ENCODE assay signal across 12 cellular contexts in the genomic region with DNA sequence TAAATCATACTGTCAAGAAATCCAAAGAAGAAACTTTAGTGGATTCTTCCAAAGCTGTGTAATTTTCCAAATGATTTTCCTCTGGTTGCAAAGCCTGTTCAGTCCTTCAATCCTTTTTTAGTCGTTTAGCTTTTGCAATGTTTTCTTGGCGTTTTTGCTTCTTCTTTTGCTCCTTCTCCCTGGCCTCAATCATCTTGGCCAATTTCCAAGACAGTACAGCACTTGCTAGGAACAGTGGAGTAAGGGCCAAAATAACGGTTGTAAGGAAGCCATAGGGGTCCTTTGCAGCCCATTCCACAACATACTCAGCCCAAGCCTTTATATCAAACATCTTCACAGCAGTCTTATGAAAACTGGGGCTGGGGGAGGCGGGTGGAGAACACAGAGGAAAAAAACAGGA. TPM values are rescaled to one million over a fixed set of nuclear protein-coding genes. Genes with fewer than 3 reads are reported as not detected.
DNase-seq lines count a peak whose midpoint lies in the region; ATAC-seq and TF ChIP-seq lines count a peak whose summit lies in the region.
"Had no signal": no experiment of that assay in that cellular context is flagged by ENCODE, and none has a peak within 500 bp of the region (broad histone marks: within the 10 kb centered on the region; RNA-seq: fewer than 3 reads in every experiment).

No MANE protein-coding gene starts in this region.

- ATAC-seq in natural killer cell = no peak
- no peak for ATAC-seq in natural killer cell treated with Interleukin-12 subunit alpha and Interleukin-12 subunit beta and Interleukin-15 and Interleukin-18, amount 100 ng/mL, for 72 hours
- no peak for ATAC-seq in foreskin keratinocyte

- peaks cover 30% of the 10 kb centered on the region for H3K4me1 ChIP-seq in PC-9 (replicated peaks; ENCODE audit: insufficient read depth)
- H3K4me1 ChIP-seq in mammary epithelial cell (ENCODE audit: insufficient read depth, low read length) = peaks cover 12% of the 10 kb centered on the region
- peaks cover 9% of the 10 kb centered on the region for H3K4me1 ChIP-seq in foreskin keratinocyte

- POLR2A ChIA-PET in PC-9 (lab: Charles Lee; ENCODE audit: unreplicated experiment) = no interaction called here

- H3K4me1 Mint-ChIP-seq in natural killer cell (peaks cover 38 to 42% of the 10 kb centered on the region in 2 donors), type B pancreatic cell (ENCODE audit: unreplicated experiment) (peaks cover 27% of the 10 kb centered on the region)
- H3K4me1 Mint-ChIP-seq in natural killer cell treated with Interleukin-12 subunit alpha and Interleukin-12 subunit beta and Interleukin-15 and Interleukin-18, amount 100 ng/mL, for 72 hours (ENCODE audit: low read depth in 2 of 2) = peaks cover 23 to 35% of the 10 kb centered on the region in 2 donors

- no peaks in the 10 kb centered on the region for H3K27me3 Mint-ChIP-seq in natural killer cell (ENCODE audit: low read depth in 2 of 2)
- no peaks in the 10 kb centered on the region for H3K27me3 Mint-ChIP-seq in natural killer cell treated with Interleukin-12 subunit alpha and Interleukin-12 subunit beta and Interleukin-15 and Interleukin-18, amount 100 ng/mL, for 72 hours
- H3K27me3 Mint-ChIP-seq in type B pancreatic cell = no peaks in the 10 kb centered on the region

- H3K36me3 Mint-ChIP-seq in natural killer cell = peaks cover 28% of the 10 kb centered on the region
- peaks cover 33% of the 10 kb centered on the region for H3K36me3 Mint-ChIP-seq in natural killer cell treated with Interleukin-12 subunit alpha and Interleukin-12 subunit beta and Interleukin-15 and Interleukin-18, amount 100 ng/mL, for 72 hours
- H3K36me3 Mint-ChIP-seq in type B pancreatic cell = peaks cover 45% of the 10 kb centered on the region

- H4K20me1 ChIP-seq in PC-9 (ENCODE audit: insufficient read depth) (no peaks in the 10 kb centered on the region), mammary epithelial cell (ENCODE audit: insufficient read depth, low read length) (no peaks in the 10 kb centered on the region)

- intact Hi-C loops in natural killer cell (cut with micrococcal nuclease) = loop anchor here (10.0 kb wide), 1 partner anchor 215 kb away; the partner anchor contains the start of genes ERCC8 and NDUFAF2
- intact Hi-C loops in PC-9 (cut with micrococcal nuclease; ENCODE audit: unreplicated experiment) = loop anchor here (5.0 to 10.0 kb wide), 4 partner anchors 95 to 655 kb away; no protein-coding TSS in a partner anchor
- intact Hi-C loops in mammary epithelial cell (cut with micrococcal nuclease) = loop anchor here (5.0 to 10.0 kb wide), 5 partner anchors 103 to 757 kb away; no protein-coding TSS in a partner anchor

- H3K79me2 ChIP-seq in PC-9 (ENCODE audit: low read depth) (peaks cover 56% of the 10 kb centered on the region), mammary epithelial cell (ENCODE audit: insufficient read depth, low read length) (peaks cover 74% of the 10 kb centered on the region)

- in situ Hi-C loops in mammary epithelial cell (cut with MboI; ENCODE audit: low sequenced_read_pairs in 2 of 2) = loop anchor here (10.0 to 25.0 kb wide), 4 partner anchors 145 to 777 kb away; no protein-coding TSS in a partner anchor

- DNase-seq in natural killer cell (no peak), PC-9 (no peak), mammary epithelial cell (no peak), type B pancreatic cell (ENCODE audit: extremely low spot score, unreplicated experiment) (no peak), foreskin keratinocyte (no peak), GM19238 (ENCODE audit: insufficient read length, low spot score) (no peak)
- no peak for DNase-seq in natural killer cell treated with Interleukin-12 subunit alpha and Interleukin-12 subunit beta and Interleukin-15 and Interleukin-18, amount 100 ng/mL, for 72 hours (ENCODE audit: low spot score)
- DNase-seq in stimulated activated naive CD4-positive, alpha-beta T cell (lab: John Stamatoyannopoulos, UW) = no peak
- DNase-seq: Karpas-422; NCI-H2081 treated with DMSO at 0.1 percent for 48 hours; stimulated activated CD4-positive, alpha-beta T cell treated with anti-CD3 and anti-CD28 coated beads, Interleukin-4, amount 100 ng/mL, for 4 hours; T-helper 9 cell had no signal

- H3K4me3 Mint-ChIP-seq in natural killer cell (peak overlapping the region; percentile 4), type B pancreatic cell (peak overlapping the region; percentile 98)
- no peak overlapping the region for H3K4me3 Mint-ChIP-seq in natural killer cell treated with Interleukin-12 subunit alpha and Interleukin-12 subunit beta and Interleukin-15 and Interleukin-18, amount 100 ng/mL, for 72 hours

- H3K9me3 ChIP-seq in PC-9 (ENCODE audit: insufficient read depth, low read depth) (no peaks in the 10 kb centered on the region), mammary epithelial cell (replicated peaks; ENCODE audit: insufficient read depth, low read length) (no peaks in the 10 kb centered on the region)

- 83% methylated on average over 4 of the region's 4 CpGs for WGBS in mammary epithelial cell (ENCODE audit: low coverage, missing lambda C conversion rate)

- no peak overlapping the region for H3K27ac ChIP-seq in PC-9
- H3K27ac ChIP-seq in mammary epithelial cell (ENCODE audit: insufficient read depth, low read depth, low read length) = no peak overlapping the region
- no peak overlapping the region for H3K27ac ChIP-seq in foreskin keratinocyte

- CTCF ChIA-PET in PC-9 (lab: Charles Lee) = no interaction called here
- CTCF ChIA-PET in mammary epithelial cell (lab: Charles Lee; ENCODE audit: low non-redundant PET) = no interaction called here

- H3K9me2 ChIP-seq in PC-9 (ENCODE audit: insufficient read depth) = no peaks in the 10 kb centered on the region

- dilution Hi-C loops in mammary epithelial cell (cut with HindIII; ENCODE audit: low sequenced_read_pairs) = no loop called here

- no peak overlapping the region for H2AFZ ChIP-seq in PC-9
- H2AFZ ChIP-seq in mammary epithelial cell (ENCODE audit: low read depth, low read length) = no peak overlapping the region

- no peak overlapping the region for H3K9ac ChIP-seq in mammary epithelial cell (ENCODE audit: insufficient read depth, low read length)

- no TSS peak for BruUV-seq in PC-9 (replicated peaks; lab: Mats Ljungman, UMichigan)
- no TSS peak for BruUV-seq in mammary epithelial cell (replicated peaks; lab: Mats Ljungman, UMichigan)

- 0 out of 2 replicates have a peak overlapping the region, but pooled peaks have one; percentile 95 for H3K4me3 ChIP-seq in PC-9
- no peak overlapping the region for H3K4me3 ChIP-seq in mammary epithelial cell (replicated peaks in 1 of 3; ENCODE audit: insufficient read depth in 1 of 3, low read depth in 2 of 3, low read length in 3 of 3)

- H3K9me3 Mint-ChIP-seq in natural killer cell (no peaks in the 10 kb centered on the region), type B pancreatic cell (no peaks in the 10 kb centered on the region)
- H3K9me3 Mint-ChIP-seq in natural killer cell treated with Interleukin-12 subunit alpha and Interleukin-12 subunit beta and Interleukin-15 and Interleukin-18, amount 100 ng/mL, for 72 hours = no peaks in the 10 kb centered on the region

- H3K36me3 ChIP-seq in PC-9 (ENCODE audit: low read depth) = peaks cover 26% of the 10 kb centered on the region
- H3K36me3 ChIP-seq in mammary epithelial cell (ENCODE audit: insufficient read depth, low read length) = peaks cover 15% of the 10 kb centered on the region

- no peak overlapping the region for H3K4me2 ChIP-seq in PC-9
- H3K4me2 ChIP-seq in mammary epithelial cell (ENCODE audit: insufficient read depth, low read depth, low read length) = peak overlapping the region; percentile 1

- peak overlapping the region in 1 of 2 donors; percentile 16 for H3K27ac Mint-ChIP-seq in natural killer cell
- no peak overlapping the region for H3K27ac Mint-ChIP-seq in natural killer cell treated with Interleukin-12 subunit alpha and Interleukin-12 subunit beta and Interleukin-15 and Interleukin-18, amount 100 ng/mL, for 72 hours
- H3K27ac Mint-ChIP-seq in type B pancreatic cell = peak overlapping the region; percentile 34

- no peak for TF ChIP-seq CTCF in natural killer cell (IDR thresholded peaks at IDR 0.05)
- TF ChIP-seq CTCF in PC-9 (conservative IDR thresholded peaks at IDR 0.05) = no peak
- TF ChIP-seq CTCF in mammary epithelial cell (conservative IDR thresholded peaks at IDR 0.05 in 1 of 2, IDR thresholded peaks at IDR 0.05 in 1 of 2; ENCODE audit: extremely low read depth in 1 of 2, insufficient read depth in 1 of 2, low read depth in 1 of 2, low read length in 2 of 2) = no peak
- TF ChIP-seq CTCF in type B pancreatic cell (conservative IDR thresholded peaks at IDR 0.05) = no peak
- no peak for TF ChIP-seq CTCF in foreskin keratinocyte (conservative IDR thresholded peaks at IDR 0.05)

- H3K27me3 ChIP-seq in PC-9 (ENCODE audit: insufficient read depth, low read depth) (no peaks in the 10 kb centered on the region), mammary epithelial cell (ENCODE audit: insufficient read depth, low read length) (no peaks in the 10 kb centered on the region), foreskin keratinocyte (no peaks in the 10 kb centered on the region)

- H3F3A ChIP-seq in PC-9 (ENCODE audit: insufficient read depth, low read depth) = no peaks in the 10 kb centered on the region

RNA-seq across cellular contexts. Expression of gene SMIM15, which starts 2.4 kb away (rescaled TPM):
- total RNA-seq in natural killer cell (10 to 100 TPM; 19.5 to 24.1 (median 23.8) TPM), PC-9 (2021) (50.6 and 58.2 TPM in 2 replicates), mammary epithelial cell (10 to 100 TPM; 36.7 to 75.0 TPM), type B pancreatic cell (ENCODE audit: low replicate concordance) (60.4 and 76.6 TPM in 2 replicates), foreskin keratinocyte (68.0 and 69.3 TPM in 2 replicates)
- 10 to 100 TPM; 64.7 to 74.9 TPM for total RNA-seq in natural killer cell treated with Interleukin-12 subunit alpha and Interleukin-12 subunit beta and Interleukin-15 and Interleukin-18, amount 100 ng/mL, for 72 hours
- polyA plus RNA-seq in mammary epithelial cell (45.1 TPM), foreskin keratinocyte (25.3 and 31.3 TPM in 2 replicates)
- polyA minus RNA-seq in mammary epithelial cell = 79.8 TPM
